ENCODE assay signal across 8 cellular contexts in genomic region chr1:119647228-119647733, GRCh38. TPM values are rescaled to one million over a fixed set of nuclear protein-coding genes. Genes with fewer than 3 reads are reported as not detected.
A peak's percentile ranks its signal among the peaks of the same experiment; 100 is the strongest.
DNase-seq lines count a peak whose midpoint lies in the region; ATAC-seq and TF ChIP-seq lines count a peak whose summit lies in the region.

No MANE protein-coding gene starts in this region.

- ATAC-seq in T-helper 17 cell (no peak), gastroesophageal sphincter (peak; percentile 1), HG02642 (IDR thresholded peaks at IDR 0.05; ENCODE audit: poor library complexity, unreplicated experiment) (no peak), HG02970 (IDR thresholded peaks at IDR 0.05; ENCODE audit: low FRiP score, unreplicated experiment) (no peak)

- H3K36me3 ChIP-seq in gastroesophageal sphincter: no peaks in the 10 kb centered on the region

- peak; percentile 46 for DNase-seq in DMS 273 (lab: John Stamatoyannopoulos, UW; ENCODE audit: unreplicated experiment)
- DNase-seq in DMS 273 treated with DMSO at 0.1 percent for 48 hours (lab: John Stamatoyannopoulos, UW): no peak
- no peak for DNase-seq in T-helper 17 cell
- DNase-seq in retina: peak; percentile 88
- DNase-seq in RKO (ENCODE audit: low spot score): no peak

- H3K27me3 Mint-ChIP-seq in T-helper 17 cell: peaks cover 75% of the 10 kb centered on the region

- H3K4me3 ChIP-seq in gastroesophageal sphincter: peak overlapping the region; percentile 65 to 86

- H3K4me1 ChIP-seq in gastroesophageal sphincter: peaks cover 0 to 36% (median 6%) of the 10 kb centered on the region in 3 donors

- peak overlapping the region in 3 of 4 donors; percentile 85 to 95 (median 93) for H3K27ac ChIP-seq in gastroesophageal sphincter

- 2% methylated on average over 6 of the region's 18 CpGs; no CpG with 5 or more reads in 1 of the 2 donors for WGBS in gastroesophageal sphincter (ENCODE audit: low coverage in 1 of 2), 2 donors

- no peak overlapping the region for H3K27ac Mint-ChIP-seq in T-helper 17 cell

- TF ChIP-seq POLR2A in gastroesophageal sphincter (IDR thresholded peaks at IDR 0.05): no peak

- H3K4me1 Mint-ChIP-seq in T-helper 17 cell: no peaks in the 10 kb centered on the region

- peak overlapping the region; percentile 54 for H3K4me3 Mint-ChIP-seq in T-helper 17 cell

- no peaks in the 10 kb centered on the region for H3K27me3 ChIP-seq in gastroesophageal sphincter

- H3K9me3 ChIP-seq in T-helper 17 cell (ENCODE audit: control insufficient read depth, low read length, poor library complexity, severe bottlenecking) (no peaks in the 10 kb centered on the region), gastroesophageal sphincter (no peaks in the 10 kb centered on the region)

- TF ChIP-seq CTCF in gastroesophageal sphincter (IDR thresholded peaks at IDR 0.05): no peak

- H3K36me3 Mint-ChIP-seq in T-helper 17 cell (ENCODE audit: low read depth): peaks cover 4% of the 10 kb centered on the region

- TF ChIP-seq EP300 in gastroesophageal sphincter (IDR thresholded peaks at IDR 0.05): no peak

RNA-seq across cellular contexts. Expression of gene ZNF697, which starts 0.8 kb away (rescaled TPM):
- total RNA-seq in T-helper 17 cell (under 1 TPM in 1 of 2 donors, not detected in 1; 0.15 TPM), gastroesophageal sphincter (1 to 10 TPM; 2.6 to 5.6 (median 4.6) TPM)

Comparison
In these comparisons a context has a peak if more than half of its experiments do, and no peak if none do; other contexts are left out.
1. DNase-seq: peak in DMS 273 (single experiment) and retina (single experiment); none in DMS 273 treated with DMSO at 0.1 percent for 48 hours (single experiment), T-helper 17 cell (0 of 3) and RKO (single experiment).